27 cellular contexts compared by ENCODE assay signal in genomic region chr12:129790930-129791329, GRCh38.
DNase-seq lines count a peak whose midpoint lies in the region; ATAC-seq, FAIRE-seq and TF ChIP-seq lines count a peak whose summit lies in the region.
"Had no signal": no experiment of that assay in that cellular context is flagged by ENCODE, and none has a peak within 500 bp of the region (broad histone marks: within the 10 kb centered on the region; RNA-seq: fewer than 3 reads in every experiment).

No MANE protein-coding gene starts in this region.

- H3K23me2 ChIP-seq in H1 (ENCODE audit: low read depth, low read length): no peaks in the 10 kb centered on the region

- TF ChIP-seq EP300 in H1 (IDR thresholded peaks at IDR 0.05; ENCODE audit: borderline replicate concordance in 1 of 2, low read depth in 2 of 2, low read length in 2 of 2): no peak

- H3K23ac ChIP-seq in H1 (ENCODE audit: insufficient read length): no peak overlapping the region

- H3K27me3 ChIP-seq in H1 (replicated peaks in 1 of 4; ENCODE audit: control insufficient read depth in 3 of 4, extremely low read depth in 1 of 4, insufficient read depth in 3 of 4, low read length in 3 of 4): no peaks in the 10 kb centered on the region
- H3K27me3 ChIP-seq: BLaER1 treated with 17β-estradiol and CSF1 and Interleukin-3, amounts not matched to agents 10 nM and 100 nM had no signal

- H3K4me1 ChIP-seq in H1 (replicated peaks in 1 of 4; ENCODE audit: control insufficient read depth in 3 of 4, insufficient read depth in 4 of 4, low read length in 3 of 4): peaks cover 5 to 23% (median 17%) of the 10 kb centered on the region in 4 experiments
- H3K4me1 ChIP-seq: A549; BLaER1 treated with 17β-estradiol and CSF1 and Interleukin-3, amounts not matched to agents 10 nM and 100 nM had no signal

- POLR2A ChIA-PET in H1 (lab: Charles Lee; ENCODE audit: partially characterized antibody): interaction anchor here (0.9 to 1.5 kb wide), 2 partner anchors 8 to 36 kb away, joined by 3 read pairs; no protein-coding TSS in a partner anchor

- peaks cover 13% of the 10 kb centered on the region for H3K9me3 Mint-ChIP-seq in osteocyte (ENCODE audit: unreplicated experiment)
- H3K9me3 Mint-ChIP-seq: CD8-positive, alpha-beta T cell had no signal

- TF ChIP-seq POLR2A in H1 (IDR thresholded peaks at IDR 0.05; ENCODE audit: control extremely low read depth in 1 of 2, low read depth in 2 of 2, low read length in 2 of 2): no peak

- no peak overlapping the region for H3K56ac ChIP-seq in H1 (replicated peaks; ENCODE audit: insufficient read length, low read depth, low read length)

- peak; percentile 35 for DNase-seq in NCI-H748 (lab: John Stamatoyannopoulos, UW; ENCODE audit: unreplicated experiment)
- no peak for DNase-seq in NCI-H748 treated with DMSO at 0.1 percent for 48 hours (lab: John Stamatoyannopoulos, UW)
- no peak for DNase-seq in H1 (ENCODE audit: low read depth in 1 of 2, low spot score in 2 of 2)
- no peak for DNase-seq in osteocyte (ENCODE audit: extremely low spot score, unreplicated experiment)
- no peak for DNase-seq in Kasumi-1 (lab: John Stamatoyannopoulos, UW)
- DNase-seq in G401 (ENCODE audit: low spot score): no peak
- DNase-seq: AML-193; CD4-positive, alpha-beta T cell; CD8-positive, alpha-beta T cell; COR-L47; DMS 273 treated with DMSO at 0.1 percent for 48 hours; DMS153; DMS53; DMS79; DND-41; EL; GF-D8 had no signal

- CTCF ChIA-PET in H1 (lab: Charles Lee; ENCODE audit: partially characterized antibody): interaction anchor here (2.6 kb wide), 1 partner anchor 14 kb away, joined by 8 read pairs; no protein-coding TSS in a partner anchor

- no peak overlapping the region for H3K18ac ChIP-seq in H1 (ENCODE audit: extremely low read depth, low read length)

- H4K8ac ChIP-seq in H1 (ENCODE audit: extremely low read depth, insufficient read depth, low read length): no peak overlapping the region

- H2BK120ac ChIP-seq in H1 (replicated peaks; ENCODE audit: low read depth, low read length): no peak overlapping the region

- FAIRE-seq in H1 (lab: Jason Lieb, UNC): peak; percentile 57
- FAIRE-seq: A549, G401.6, GM12891, GM19239 had no signal

- no peaks in the 10 kb centered on the region for H3K79me1 ChIP-seq in H1 (ENCODE audit: low read depth, low read length)

- no peak overlapping the region for H2AFZ ChIP-seq in H1 (ENCODE audit: low read length)

- no peaks in the 10 kb centered on the region for H3K36me3 ChIP-seq in H1 (ENCODE audit: control insufficient read depth in 2 of 4, insufficient read depth in 4 of 4, low read length in 3 of 4)
- H3K36me3 ChIP-seq: BLaER1 treated with 17β-estradiol and CSF1 and Interleukin-3, amounts not matched to agents 10 nM and 100 nM had no signal

- peak overlapping the region in 1 of 2 experiments; percentile 22; a peak in 1 of 4 replicates for H3K4me2 ChIP-seq in H1 (ENCODE audit: insufficient read depth in 1 of 2, low read depth in 2 of 2, low read length in 2 of 2)
- H3K4me2 ChIP-seq: A549; BLaER1 treated with 17β-estradiol and CSF1 and Interleukin-3, amounts not matched to agents 10 nM and 100 nM had no signal

- H2BK20ac ChIP-seq in H1 (ENCODE audit: low read length): no peak overlapping the region

- no peak overlapping the region for H4K5ac ChIP-seq in H1 (ENCODE audit: insufficient read length, low read depth, low read length)

- H3K4me3 Mint-ChIP-seq in osteocyte (ENCODE audit: unreplicated experiment): no peak overlapping the region
- H3K4me3 Mint-ChIP-seq: B cell; CD4-positive, alpha-beta T cell; CD8-positive, alpha-beta T cell had no signal

- TF ChIP-seq CTCF in H1 (IDR thresholded peaks at IDR 0.05; ENCODE audit: control extremely low read depth in 1 of 3, insufficient read depth in 1 of 3, low read depth in 1 of 3, low read length in 3 of 3) (no peak), osteocyte (IDR thresholded peaks at IDR 0.05) (no peak)

- no peaks in the 10 kb centered on the region for H4K20me1 ChIP-seq in H1 (replicated peaks in 1 of 2; ENCODE audit: control insufficient read depth in 1 of 2, insufficient read depth in 2 of 2, low read length in 2 of 2)
- H4K20me1 ChIP-seq: BLaER1 treated with 17β-estradiol and CSF1 and Interleukin-3, amounts not matched to agents 10 nM and 100 nM had no signal

- H3K27me3 Mint-ChIP-seq in osteocyte (ENCODE audit: unreplicated experiment): no peaks in the 10 kb centered on the region
- H3K27me3 Mint-ChIP-seq: B cell; CD4-positive, alpha-beta T cell had no signal

- H3K79me2 ChIP-seq in H1 (ENCODE audit: control insufficient read depth in 1 of 2, insufficient read depth in 2 of 2, low read length in 2 of 2): 0 out of 4 replicates have a peak, but pooled peaks cover 0 to 9% of the 10 kb centered on the region in 2 experiments

- no peak overlapping the region for H2AK5ac ChIP-seq in H1 (ENCODE audit: low read depth, low read length)

- H3K4me3 ChIP-seq in H1 (ENCODE audit: extremely low read depth in 1 of 4, insufficient read depth in 2 of 4, low read depth in 3 of 4, low read length in 4 of 4): no peak overlapping the region
- H3K4me3 ChIP-seq: A549; BLaER1 treated with 17β-estradiol and CSF1 and Interleukin-3, amounts not matched to agents 10 nM and 100 nM had no signal

- no peak overlapping the region for H3K27ac ChIP-seq in H1 (ENCODE audit: low read depth, low read length)
- H3K27ac ChIP-seq: 22Rv1; A549; BLaER1 treated with 17β-estradiol and CSF1 and Interleukin-3, amounts not matched to agents 10 nM and 100 nM; C4-2B had no signal

- H3K9ac ChIP-seq in H1 (replicated peaks in 1 of 4; ENCODE audit: extremely low read depth in 1 of 4, low read depth in 3 of 4, low read length in 3 of 4): no peak overlapping the region
- H3K9ac ChIP-seq: BLaER1 treated with 17β-estradiol and CSF1 and Interleukin-3, amounts not matched to agents 10 nM and 100 nM had no signal

- in situ Hi-C loops in G401 (cut with HindIII; ENCODE audit: low sequenced_read_pairs): no loop called here

- H2BK15ac ChIP-seq in H1 (ENCODE audit: low read length): no peak overlapping the region

- TF ChIP-seq RAD21 in H1 (IDR thresholded peaks at IDR 0.05 in 1 of 2, conservative IDR thresholded peaks at IDR 0.05 in 1 of 2; ENCODE audit: low read depth in 2 of 2, low read length in 2 of 2): no peak

- ATAC-seq in SK-N-SH treated with all-trans-retinoic acid at 6 μM for 48 hours: no peak
- ATAC-seq in GM21515 (IDR thresholded peaks at IDR 0.05; ENCODE audit: unreplicated experiment): no peak
- ATAC-seq: A549; CD8-positive, alpha-beta T cell had no signal

- peaks cover 31% of the 10 kb centered on the region for H3K4me1 Mint-ChIP-seq in osteocyte (ENCODE audit: unreplicated experiment)
- H3K4me1 Mint-ChIP-seq: B cell had no signal

- H3K9me3 ChIP-seq in H1 (ENCODE audit: insufficient read depth in 2 of 2, low read depth in 1 of 2, low read length in 1 of 2): no peaks in the 10 kb centered on the region
- H3K9me3 ChIP-seq: A549 had no signal

- no peak overlapping the region for H4K91ac ChIP-seq in H1 (replicated peaks; ENCODE audit: insufficient read length, low read length)

- H3K14ac ChIP-seq in H1 (ENCODE audit: insufficient read length): no peak overlapping the region

- H2BK12ac ChIP-seq in H1 (ENCODE audit: low read depth, low read length): no peak overlapping the region

- H3K4ac ChIP-seq in H1 (replicated peaks; ENCODE audit: insufficient read length, low read depth, low read length): no peak overlapping the region

- H3K27ac Mint-ChIP-seq in osteocyte (ENCODE audit: unreplicated experiment): peak overlapping the region; percentile 33
- H3K27ac Mint-ChIP-seq: B cell; CD4-positive, alpha-beta T cell; CD8-positive, alpha-beta T cell had no signal

- H3K36me3 Mint-ChIP-seq in osteocyte (ENCODE audit: unreplicated experiment): no peaks in the 10 kb centered on the region
- H3K36me3 Mint-ChIP-seq: CD8-positive, alpha-beta T cell had no signal

- no peak overlapping the region for H2BK5ac ChIP-seq in H1 (ENCODE audit: low read depth, low read length)

TF ChIP-seq in SK-N-SH treated with all-trans-retinoic acid at 6 μM for 48 hours, 23 proteins besides CTCF, POLR2A, EP300 and RAD21 (continues in another document):
- TF ChIP-seq SNAI2 (CRISPR knock-in tag; IDR thresholded peaks at IDR 0.05) (no peak), PATZ1 (CRISPR knock-in tag; IDR thresholded peaks at IDR 0.05; ENCODE audit: borderline replicate concordance) (no peak), TOX (CRISPR knock-in tag; IDR thresholded peaks at IDR 0.05; ENCODE audit: borderline replicate concordance) (no peak)

TF ChIP-seq in H1, 55 proteins besides CTCF, POLR2A, EP300 and RAD21 (continues in another document):
- no peak for TF ChIP-seq BCL11A (IDR thresholded peaks at IDR 0.05; ENCODE audit: low read depth in 2 of 2, low read length in 2 of 2)
- TF ChIP-seq EGR1 (IDR thresholded peaks at IDR 0.05; ENCODE audit: borderline replicate concordance, low read depth, low read length): no peak
- TF ChIP-seq SIRT6 (IDR thresholded peaks at IDR 0.05; ENCODE audit: low read length): no peak
- no peak for TF ChIP-seq JUN (IDR thresholded peaks at IDR 0.05; ENCODE audit: low read depth, low read length)
- no peak for TF ChIP-seq GTF2F1 (IDR thresholded peaks at IDR 0.05; ENCODE audit: borderline replicate concordance, low read depth, low read length)
- TF ChIP-seq SAP30 (IDR thresholded peaks at IDR 0.05; ENCODE audit: insufficient read depth, insufficient replicate concordance, low read length): no peak
- TF ChIP-seq EZH2 (IDR thresholded peaks at IDR 0.05; ENCODE audit: low read depth, low read length, severe bottlenecking): no peak
- TF ChIP-seq POU5F1 (IDR thresholded peaks at IDR 0.05; ENCODE audit: low read depth, low read length): no peak
- no peak for TF ChIP-seq KDM4A (IDR thresholded peaks at IDR 0.05; ENCODE audit: low read depth, low read length, severe bottlenecking)
- no peak for TF ChIP-seq YY1 (IDR thresholded peaks at IDR 0.05; ENCODE audit: low read depth, low read length)
- TF ChIP-seq GABPA (IDR thresholded peaks at IDR 0.05; ENCODE audit: borderline replicate concordance, insufficient read depth, low read length): no peak
- no peak for TF ChIP-seq HDAC6 (IDR thresholded peaks at IDR 0.05; ENCODE audit: low read depth, low read length)
- TF ChIP-seq, protein P1, sequence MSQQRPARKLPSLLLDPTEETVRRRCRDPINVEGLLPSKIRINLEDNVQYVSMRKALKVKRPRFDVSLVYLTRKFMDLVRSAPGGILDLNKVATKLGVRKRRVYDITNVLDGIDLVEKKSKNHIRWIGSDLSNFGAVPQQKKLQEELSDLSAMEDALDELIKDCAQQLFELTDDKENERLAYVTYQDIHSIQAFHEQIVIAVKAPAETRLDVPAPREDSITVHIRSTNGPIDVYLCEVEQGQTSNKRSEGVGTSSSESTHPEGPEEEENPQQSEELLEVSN (IDR thresholded peaks at IDR 0.05): no peak
- TF ChIP-seq ASH2L (IDR thresholded peaks at IDR 0.05; ENCODE audit: low read length): no peak
- TF ChIP-seq TBP (IDR thresholded peaks at IDR 0.05; ENCODE audit: low read depth, low read length): no peak
- TF ChIP-seq MAFK (IDR thresholded peaks at IDR 0.05; ENCODE audit: low read depth, low read length): no peak
- TF ChIP-seq NANOG (IDR thresholded peaks at IDR 0.05; ENCODE audit: insufficient read depth, low read depth, low read length, poor library complexity, severe bottlenecking): no peak
- TF ChIP-seq SUZ12 (IDR thresholded peaks at IDR 0.05; ENCODE audit: low read length): no peak
